Comparison of ENCODE assay signal across 9 cellular contexts in genomic region chr9:14346826-14347407, GRCh38. TPM values are rescaled to one million over a fixed set of nuclear protein-coding genes. Genes with fewer than 3 reads are reported as not detected.
A peak's percentile ranks its signal among the peaks of the same experiment; 100 is the strongest.
DNase-seq lines count a peak whose midpoint lies in the region; ATAC-seq and TF ChIP-seq lines count a peak whose summit lies in the region.
"Had no signal": no experiment of that assay in that cellular context is flagged by ENCODE, and none has a peak within 500 bp of the region (broad histone marks: within the 10 kb centered on the region; RNA-seq: fewer than 3 reads in every experiment).

No MANE protein-coding gene starts in this region.

- no peaks in the 10 kb centered on the region for H3K9me3 ChIP-seq in adrenal gland (replicated peaks in 1 of 3)
- no peaks in the 10 kb centered on the region for H3K9me3 ChIP-seq in gastroesophageal sphincter

- H3K36me3 Mint-ChIP-seq in nephron progenitor cell (ENCODE audit: low read depth) (no peaks in the 10 kb centered on the region), type B pancreatic cell (no peaks in the 10 kb centered on the region), immature natural killer cell (no peaks in the 10 kb centered on the region)
- H3K36me3 Mint-ChIP-seq in activated CD4-positive, alpha-beta T cell treated with anti-CD3 and anti-CD28 coated beads, Interleukin-2, amount 10 ng/mL, durations not matched to agents 7 days and 5 days (ENCODE audit: low read depth), result no peaks in the 10 kb centered on the region

- peaks cover 54% of the 10 kb centered on the region for H3K27me3 ChIP-seq in adrenal gland
- peaks cover 78% of the 10 kb centered on the region for H3K27me3 ChIP-seq in gastroesophageal sphincter

- H3K4me1 Mint-ChIP-seq in nephron progenitor cell (peaks cover 33% of the 10 kb centered on the region), type B pancreatic cell (ENCODE audit: unreplicated experiment) (peaks cover 38% of the 10 kb centered on the region), immature natural killer cell (peaks cover 0 to 2% of the 10 kb centered on the region in 2 donors)
- H3K4me1 Mint-ChIP-seq in activated CD4-positive, alpha-beta T cell treated with anti-CD3 and anti-CD28 coated beads, Interleukin-2, amount 10 ng/mL, durations not matched to agents 7 days and 5 days, result peaks cover 2% of the 10 kb centered on the region

- TF ChIP-seq CTCF in adrenal gland (IDR thresholded peaks at IDR 0.05) (no peak), gastroesophageal sphincter (IDR thresholded peaks at IDR 0.05) (no peak), nephron progenitor cell (IDR thresholded peaks at IDR 0.05) (no peak), type B pancreatic cell (conservative IDR thresholded peaks at IDR 0.05) (no peak)

- ATAC-seq in gastroesophageal sphincter, result no peak
- ATAC-seq in GM21529 (IDR thresholded peaks at IDR 0.05; ENCODE audit: unreplicated experiment), result no peak

- no peaks in the 10 kb centered on the region for H3K9me3 Mint-ChIP-seq in nephron progenitor cell
- H3K9me3 Mint-ChIP-seq in type B pancreatic cell, result no peaks in the 10 kb centered on the region
- H3K9me3 Mint-ChIP-seq in activated CD4-positive, alpha-beta T cell treated with anti-CD3 and anti-CD28 coated beads, Interleukin-2, amount 10 ng/mL, durations not matched to agents 7 days and 5 days, result no peaks in the 10 kb centered on the region
- peaks cover 0 to 5% (median under 1%) of the 10 kb centered on the region in 6 donors for H3K9me3 Mint-ChIP-seq in immature natural killer cell

- DNase-seq in adrenal gland, result no peak
- peak; percentile 39 for DNase-seq in nephron progenitor cell
- DNase-seq in type B pancreatic cell (ENCODE audit: extremely low spot score, unreplicated experiment), result no peak
- DNase-seq in activated CD4-positive, alpha-beta T cell treated with anti-CD3 and anti-CD28 coated beads, Interleukin-2, amount 10 ng/mL, durations not matched to agents 7 days and 5 days, result no peak
- no peak for DNase-seq in immature natural killer cell
- DNase-seq: activated T-cell treated with anti-CD3 and anti-CD28 coated beads for 4 hours, IMR-90 had no signal

- TF ChIP-seq POLR2A in adrenal gland (IDR thresholded peaks at IDR 0.05) (no peak), gastroesophageal sphincter (IDR thresholded peaks at IDR 0.05) (no peak)

- 7 to 11% (median 8%) methylated on average over 36 to 37 of the region's 37 CpGs for WGBS in adrenal gland, 4 donors
- 7 to 10% methylated on average over 9 of the region's 37 CpGs for WGBS in gastroesophageal sphincter (ENCODE audit: low coverage in 1 of 2), 2 donors

- H3K4me3 ChIP-seq in adrenal gland, result peak overlapping the region in 1 of 4 donors; percentile 40
- H3K4me3 ChIP-seq in gastroesophageal sphincter, result peak overlapping the region; percentile 33 to 60

- intact Hi-C loops in adrenal gland (cut with DNase I), result no loop called here

- H3K4me3 Mint-ChIP-seq in nephron progenitor cell (no peak overlapping the region), type B pancreatic cell (peak overlapping the region; percentile 92), immature natural killer cell (no peak overlapping the region)
- H3K4me3 Mint-ChIP-seq in activated CD4-positive, alpha-beta T cell treated with anti-CD3 and anti-CD28 coated beads, Interleukin-2, amount 10 ng/mL, durations not matched to agents 7 days and 5 days, result no peak overlapping the region

- H3K27me3 Mint-ChIP-seq in nephron progenitor cell (ENCODE audit: low read depth, poor library complexity) (no peaks in the 10 kb centered on the region), type B pancreatic cell (no peaks in the 10 kb centered on the region), immature natural killer cell (ENCODE audit: low read depth in 3 of 3) (peaks cover 13 to 42% (median 21%) of the 10 kb centered on the region in 3 donors)
- H3K27me3 Mint-ChIP-seq in activated CD4-positive, alpha-beta T cell treated with anti-CD3 and anti-CD28 coated beads, Interleukin-2, amount 10 ng/mL, durations not matched to agents 7 days and 5 days, result no peaks in the 10 kb centered on the region

- no peak for TF ChIP-seq EP300 in gastroesophageal sphincter (IDR thresholded peaks at IDR 0.05)

- H3K4me1 ChIP-seq in adrenal gland (replicated peaks in 1 of 2) (peaks cover 0 to 19% of the 10 kb centered on the region in 2 donors), gastroesophageal sphincter (peaks cover 0 to 91% (median 10%) of the 10 kb centered on the region in 3 donors)

- peak overlapping the region in 3 of 5 donors; percentile 46 to 67 (median 56) for H3K27ac ChIP-seq in adrenal gland
- peak overlapping the region in 3 of 4 donors; percentile 77 to 81 (median 78) for H3K27ac ChIP-seq in gastroesophageal sphincter

- no peak overlapping the region for H3K27ac Mint-ChIP-seq in nephron progenitor cell
- H3K27ac Mint-ChIP-seq in type B pancreatic cell, result peak overlapping the region; percentile 78
- H3K27ac Mint-ChIP-seq in activated CD4-positive, alpha-beta T cell treated with anti-CD3 and anti-CD28 coated beads, Interleukin-2, amount 10 ng/mL, durations not matched to agents 7 days and 5 days, result no peak overlapping the region
- H3K27ac Mint-ChIP-seq in immature natural killer cell, result no peak overlapping the region

- CTCF ChIA-PET in activated CD4-positive, alpha-beta T cell treated with anti-CD3 and anti-CD28 coated beads, Interleukin-2, amount 10 ng/mL, durations not matched to agents 7 days and 5 days (lab: Charles Lee), result no interaction called here

- POLR2A ChIA-PET in activated CD4-positive, alpha-beta T cell treated with anti-CD3 and anti-CD28 coated beads, Interleukin-2, amount 10 ng/mL, durations not matched to agents 7 days and 5 days (lab: Charles Lee), result no interaction called here

- H3K36me3 ChIP-seq in adrenal gland (replicated peaks in 1 of 2) (no peaks in the 10 kb centered on the region), gastroesophageal sphincter (no peaks in the 10 kb centered on the region)

RNA-seq across cellular contexts. Expression of gene NFIB, which starts 33.0 kb away (rescaled TPM):
- 10 to 100 TPM; 28.9 to 84.1 (median 57.7) TPM for total RNA-seq in adrenal gland
- polyA plus RNA-seq in adrenal gland, result 10 to 100 TPM; 10.9 to 15.0 (median 13.7) TPM
- 10 to 100 TPM; 61.0 to 68.3 (median 65.4) TPM for total RNA-seq in gastroesophageal sphincter
- total RNA-seq in type B pancreatic cell (ENCODE audit: low replicate concordance), result 62.9 and 76.4 TPM in 2 replicates
- not detected for total RNA-seq in activated CD4-positive, alpha-beta T cell treated with anti-CD3 and anti-CD28 coated beads, Interleukin-2, amount 10 ng/mL, durations not matched to agents 7 days and 5 days
- polyA plus RNA-seq in immature natural killer cell, result not detected

Comparison
In these comparisons a context has a peak if more than half of its experiments do, and no peak if none do; other contexts are left out.
1. RNA of gene NFIB, which starts 33.0 kb away (total RNA-seq): 62.9 to 76.4 TPM in type B pancreatic cell, 61.0 to 68.3 TPM in gastroesophageal sphincter and 28.9 to 84.1 TPM in adrenal gland; not detected in activated CD4-positive, alpha-beta T cell treated with anti-CD3 and anti-CD28 coated beads, Interleukin-2, amount 10 ng/mL, durations not matched to agents 7 days and 5 days; every median in the first group is over 10 times any median in the second.